In the genomic region with DNA sequence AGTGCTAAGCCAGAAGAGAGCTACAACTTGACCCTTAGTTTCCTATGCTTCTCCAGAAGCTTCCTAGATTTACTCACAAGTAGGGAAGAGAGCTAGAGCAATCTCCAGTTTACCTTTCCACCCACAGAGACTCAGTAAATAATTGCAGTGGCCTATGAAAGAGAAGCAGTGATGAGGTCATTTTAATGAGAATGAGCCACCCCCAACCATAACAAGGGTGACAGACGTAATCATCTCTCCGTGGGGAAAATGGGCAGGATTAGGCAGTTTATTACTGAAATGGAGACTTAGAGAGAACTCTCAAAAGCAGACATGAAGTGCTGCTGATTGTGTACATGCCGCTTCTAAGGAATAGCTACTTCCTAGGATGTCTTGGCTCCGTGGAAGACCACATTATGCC, we compare ENCODE assay signal across 16 cellular contexts.
"Had no signal": no experiment of that assay in that cellular context is flagged by ENCODE, and none has a peak within 500 bp of the region (broad histone marks: within the 10 kb centered on the region; RNA-seq: fewer than 3 reads in every experiment).

No MANE protein-coding gene starts in this region.

- H3K9me3 Mint-ChIP-seq: activated naive CD8-positive, alpha-beta T cell treated with anti-CD3 and anti-CD28 coated beads, Interleukin-2, amount 10 ng/mL, durations not matched to agents 7 days and 5 days had no signal

- H3K27ac Mint-ChIP-seq: activated CD4-positive, alpha-beta memory T cell treated with anti-CD3 and anti-CD28 coated beads for 36 hours; activated naive CD4-positive, alpha-beta T cell treated with anti-CD3 and anti-CD28 coated beads for 36 hours; activated naive CD8-positive, alpha-beta T cell treated with anti-CD3 and anti-CD28 coated beads, Interleukin-2, amount 10 ng/mL, durations not matched to agents 7 days and 5 days; activated T-cell treated with anti-CD3 and anti-CD28 coated beads, Interleukin-2, amount 50 U/mL, for 72 hours; nephron had no signal

- H3K36me3 Mint-ChIP-seq: activated CD4-positive, alpha-beta memory T cell treated with anti-CD3 and anti-CD28 coated beads for 36 hours; activated naive CD8-positive, alpha-beta T cell treated with anti-CD3 and anti-CD28 coated beads, Interleukin-2, amount 10 ng/mL, durations not matched to agents 7 days and 5 days had no signal

- H3K4me3 Mint-ChIP-seq: activated CD4-positive, alpha-beta memory T cell treated with anti-CD3 and anti-CD28 coated beads for 36 hours; activated naive CD4-positive, alpha-beta T cell treated with anti-CD3 and anti-CD28 coated beads for 36 hours; activated naive CD8-positive, alpha-beta T cell treated with anti-CD3 and anti-CD28 coated beads, Interleukin-2, amount 10 ng/mL, durations not matched to agents 7 days and 5 days; activated T-cell treated with anti-CD3 and anti-CD28 coated beads, Interleukin-2, amount 50 U/mL, for 72 hours; nephron had no signal

- H3K27me3 Mint-ChIP-seq: activated naive CD8-positive, alpha-beta T cell treated with anti-CD3 and anti-CD28 coated beads, Interleukin-2, amount 10 ng/mL, durations not matched to agents 7 days and 5 days had no signal

- DNase-seq: activated CD4-positive, alpha-beta memory T cell treated with anti-CD3 and anti-CD28 coated beads for 36 hours; activated CD4-positive, alpha-beta T cell treated with anti-CD3 and anti-CD28 coated beads for 48 hours; activated effector memory CD4-positive, alpha-beta T cell treated with Interleukin-2 at 50 U/mL for 16 hours; activated naive CD4-positive, alpha-beta T cell treated with anti-CD3 and anti-CD28 coated beads for 36 hours; activated naive CD8-positive, alpha-beta T cell treated with anti-CD3 and anti-CD28 coated beads, Interleukin-2, amount 10 ng/mL, durations not matched to agents 7 days and 5 days; activated T-cell treated with anti-CD3 and anti-CD28 coated beads, Interleukin-2, amount 50 U/mL, for 72 hours; amniotic stem cell; cerebellar nuclear complex; head of caudate nucleus; pancreas; psoas muscle; stimulated activated CD4-positive, alpha-beta T cell treated with anti-CD3 and anti-CD28 coated beads, Interleukin-4, amount 100 ng/mL, for 4 hours; stimulated activated naive CD8-positive, alpha-beta T cell treated with anti-CD3 and anti-CD28 coated beads, Interleukin-15, Interleukin-2, amounts not matched to agents 100 U/mL and 50 U/mL, for 24 hours; tibial artery had no signal

- ATAC-seq: activated T-cell treated with anti-CD3 and anti-CD28 coated beads, Interleukin-2, amount 50 U/mL, for 72 hours; gastroesophageal sphincter; psoas muscle; stimulated activated naive CD8-positive, alpha-beta T cell treated with anti-CD3 and anti-CD28 coated beads, Interleukin-15, Interleukin-2, amounts not matched to agents 100 U/mL and 50 U/mL, for 24 hours had no signal

- H3K4me1 Mint-ChIP-seq: activated naive CD8-positive, alpha-beta T cell treated with anti-CD3 and anti-CD28 coated beads, Interleukin-2, amount 10 ng/mL, durations not matched to agents 7 days and 5 days had no signal
